ENCODE assay signal across 34 cellular contexts in the genomic region with DNA sequence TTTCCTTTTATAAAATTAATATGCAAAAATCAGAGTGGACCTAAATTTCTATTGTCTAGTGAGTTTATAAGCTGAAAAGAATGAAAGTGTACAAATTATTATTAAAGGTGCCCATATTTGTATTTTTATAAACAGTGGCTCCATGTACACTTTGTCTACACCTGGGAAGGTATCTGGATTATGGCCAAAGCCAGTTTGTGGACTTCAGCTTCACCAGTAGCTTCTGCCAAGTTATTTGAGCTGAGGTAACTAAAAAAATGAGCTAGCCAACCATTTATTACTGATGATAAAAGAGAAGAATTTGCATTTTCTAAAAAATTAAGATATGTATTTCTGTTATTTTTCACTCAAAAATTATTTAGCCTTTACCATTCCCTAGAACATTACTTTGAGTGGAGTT. TPM values are rescaled to one million over a fixed set of nuclear protein-coding genes. Genes with fewer than 3 reads are reported as not detected.
"Had no signal": no experiment of that assay in that cellular context is flagged by ENCODE, and none has a peak within 500 bp of the region (broad histone marks: within the 10 kb centered on the region; RNA-seq: fewer than 3 reads in every experiment).

No MANE protein-coding gene starts in this region.

- H3K36me3 ChIP-seq: adrenal gland, brain microvascular endothelial cell, breast epithelium had no signal

- ATAC-seq: activated CD8-positive, alpha-beta T cell treated with anti-CD3 and anti-CD28 coated beads for 36 hours; activated naive CD4-positive, alpha-beta T cell treated with anti-CD3 and anti-CD28 coated beads, Interleukin-2, amount 50 U/mL, for 72 hours; activated T-cell treated with anti-CD3 and anti-CD28 coated beads, Interleukin-2, amount 50 U/mL, for 4 hours; activated T-cell treated with anti-CD3 and anti-CD28 coated beads, Interleukin-2, amount 50 U/mL, for 72 hours; activated T-helper 17 cell treated with anti-CD3 and anti-CD28 coated beads, Interleukin-2, amount 50 U/mL, for 72 hours; body of pancreas had no signal

- H3K9me3 ChIP-seq: adrenal gland, body of pancreas, breast epithelium had no signal

- H3K27me3 ChIP-seq: adrenal gland, body of pancreas, brain microvascular endothelial cell, breast epithelium had no signal

- H3K4me3 ChIP-seq: adrenal gland, body of pancreas, breast epithelium had no signal

- DNase-seq: activated B cell treated with CpG ODN at 0.5 μM for 24 hours; activated CD4-positive, alpha-beta memory T cell treated with anti-CD3 and anti-CD28 coated beads for 36 hours; activated CD4-positive, alpha-beta T cell treated with anti-CD3 and anti-CD28 coated beads for 4 hours; activated CD4-positive, alpha-beta T cell treated with anti-CD3 and anti-CD28 coated beads, Interleukin-2, amount 10 ng/mL, durations not matched to agents 24 days and 14 days; activated CD4-positive, alpha-beta T cell treated with anti-CD3 and anti-CD28 coated beads, Interleukin-2, amount 50 U/mL, for 1 hour; activated CD4-positive, alpha-beta T cell treated with anti-CD3 and anti-CD28 coated beads, Interleukin-2, amount 50 U/mL, for 4 hours; activated CD4-positive, CD25-positive, alpha-beta regulatory T cell treated with anti-CD3 and anti-CD28 coated beads, Interleukin-2, amount 50 U/mL, for 72 hours; activated CD8-positive, alpha-beta memory T cell treated with anti-CD3 and anti-CD28 coated beads, Interleukin-2, amount 50 U/mL, for 4 hours; activated CD8-positive, alpha-beta T cell treated with anti-CD3 and anti-CD28 coated beads for 36 hours; activated effector memory CD4-positive, alpha-beta T cell treated with anti-CD3 and anti-CD28 coated beads, Interleukin-2, amount 50 U/mL, for 16 hours; activated gamma-delta T cell treated with Interleukin-2 at 50 U/mL for 16 hours; activated naive CD4-positive, alpha-beta T cell; activated naive CD4-positive, alpha-beta T cell treated with anti-CD3 and anti-CD28 coated beads for 36 hours; activated naive CD4-positive, alpha-beta T cell treated with anti-CD3 and anti-CD28 coated beads, Interleukin-2, amount 50 U/mL, for 16 hours; activated naive CD8-positive, alpha-beta T cell treated with anti-CD3 and anti-CD28 coated beads for 36 hours; activated T-cell treated with anti-CD3 and anti-CD28 coated beads for 4 hours; activated T-cell treated with anti-CD3 and anti-CD28 coated beads, Interleukin-2, amount 50 U/mL, for 1 hour; activated T-cell treated with anti-CD3 and anti-CD28 coated beads, Interleukin-2, amount 50 U/mL, for 4 hours; activated T-cell treated with anti-CD3 and anti-CD28 coated beads, Interleukin-2, amount 50 U/mL, for 72 hours; adrenal gland; amniotic stem cell; aorta; body of pancreas; brain microvascular endothelial cell; central memory CD4-positive, alpha-beta T cell; T-helper 1 cell; T-helper 2 cell; T-helper 9 cell had no signal

- H3K27ac ChIP-seq: adrenal gland, body of pancreas, brain microvascular endothelial cell, breast epithelium, VCaP had no signal

- H3K4me1 ChIP-seq: adrenal gland, body of pancreas, breast epithelium had no signal

RNA-seq across cellular contexts. Expression of a gene that starts 32.3 kb away (rescaled TPM):
- total RNA-seq: activated B cell treated with CpG ODN at 0.5 μM for 24 hours; activated CD4-positive, alpha-beta memory T cell treated with anti-CD3 and anti-CD28 coated beads for 36 hours; activated CD4-positive, alpha-beta T cell treated with anti-CD3 and anti-CD28 coated beads, Interleukin-2, amount 10 ng/mL, durations not matched to agents 24 days and 14 days; activated CD8-positive, alpha-beta memory T cell treated with anti-CD3 and anti-CD28 coated beads for 36 hours; activated CD8-positive, alpha-beta T cell treated with anti-CD3 and anti-CD28 coated beads for 36 hours; activated naive CD4-positive, alpha-beta T cell treated with anti-CD3 and anti-CD28 coated beads for 36 hours; activated naive CD4-positive, alpha-beta T cell treated with anti-CD3 and anti-CD28 coated beads, Interleukin-2, amount 50 U/mL, for 72 hours; activated T-cell treated with anti-CD3 and anti-CD28 coated beads, Interleukin-2, amount 50 U/mL, for 4 hours; activated T-cell treated with anti-CD3 and anti-CD28 coated beads, Interleukin-2, amount 50 U/mL, for 72 hours; activated T-helper 1 cell treated with anti-CD3 and anti-CD28 coated beads, Interleukin-12 subunit alpha, Interleukin-12 subunit beta, Interleukin-2, Interleukin-4 antibody, amounts not matched to agents 30 ng/mL and 10 ng/mL and 1 ng/mL, durations not matched to agents 14 hours and 24 hours and 36 hours; activated T-helper 17 cell treated with anti-CD3 and anti-CD28 coated beads, Interleukin-2, amount 50 U/mL, for 72 hours had no signal
